ENCODE assay signal across 8 cellular contexts in genomic region chr1:8962812-8963669, GRCh38. TPM values are rescaled to one million over a fixed set of nuclear protein-coding genes. Genes with fewer than 3 reads are reported as not detected.
A peak's percentile ranks its signal among the peaks of the same experiment; 100 is the strongest.
DNase-seq lines count a peak whose midpoint lies in the region; ATAC-seq and TF ChIP-seq lines count a peak whose summit lies in the region.

No MANE protein-coding gene starts in this region.

- peak overlapping the region; percentile 45 for H3K4me3 Mint-ChIP-seq in activated CD8-positive, alpha-beta memory T cell treated with anti-CD3 and anti-CD28 coated beads, Interleukin-2, amount 10 ng/mL, durations not matched to agents 7 days and 5 days
- no peak overlapping the region for H3K4me3 Mint-ChIP-seq in stimulated activated memory B cell treated with anti-CD40 and anti-IgM and Interleukin-4, amounts not matched to agents 10 μg/mL and 1 μg/mL and 100 μg/mL, for 72 hours

- peak overlapping the region; percentile 80 for H3K27ac Mint-ChIP-seq in activated CD8-positive, alpha-beta memory T cell treated with anti-CD3 and anti-CD28 coated beads, Interleukin-2, amount 10 ng/mL, durations not matched to agents 7 days and 5 days
- H3K27ac Mint-ChIP-seq in stimulated activated memory B cell treated with anti-CD40 and anti-IgM and Interleukin-4, amounts not matched to agents 10 μg/mL and 1 μg/mL and 100 μg/mL, for 72 hours: no peak overlapping the region

- in situ Hi-C loops in ACHN (cut with HindIII; ENCODE audit: low pct_ligation_motif_present, low pct_unique_long_range_greater_than_20kb, low sequenced_read_pairs): no loop called here

- peaks cover 79% of the 10 kb centered on the region for H3K4me1 Mint-ChIP-seq in activated CD8-positive, alpha-beta memory T cell treated with anti-CD3 and anti-CD28 coated beads, Interleukin-2, amount 10 ng/mL, durations not matched to agents 7 days and 5 days
- peaks cover 6% of the 10 kb centered on the region for H3K4me1 Mint-ChIP-seq in stimulated activated memory B cell treated with anti-CD40 and anti-IgM and Interleukin-4, amounts not matched to agents 10 μg/mL and 1 μg/mL and 100 μg/mL, for 72 hours

- peak; percentile 75 for ATAC-seq in activated CD8-positive, alpha-beta memory T cell treated with anti-CD3 and anti-CD28 coated beads, Interleukin-2, amount 10 ng/mL, durations not matched to agents 7 days and 5 days
- ATAC-seq in left ventricle myocardium superior: peak; percentile 36
- peak; percentile 67 for ATAC-seq in stimulated activated memory B cell treated with anti-CD40 and anti-IgM and Interleukin-4, amounts not matched to agents 10 μg/mL and 1 μg/mL and 100 μg/mL, for 72 hours
- ATAC-seq in HG02938 (IDR thresholded peaks at IDR 0.05; ENCODE audit: unreplicated experiment): no peak

- H3K36me3 Mint-ChIP-seq in activated CD8-positive, alpha-beta memory T cell treated with anti-CD3 and anti-CD28 coated beads, Interleukin-2, amount 10 ng/mL, durations not matched to agents 7 days and 5 days: peaks cover 66% of the 10 kb centered on the region
- no peaks in the 10 kb centered on the region for H3K36me3 Mint-ChIP-seq in stimulated activated memory B cell treated with anti-CD40 and anti-IgM and Interleukin-4, amounts not matched to agents 10 μg/mL and 1 μg/mL and 100 μg/mL, for 72 hours

- no peaks in the 10 kb centered on the region for H3K27me3 Mint-ChIP-seq in activated CD8-positive, alpha-beta memory T cell treated with anti-CD3 and anti-CD28 coated beads, Interleukin-2, amount 10 ng/mL, durations not matched to agents 7 days and 5 days
- peaks cover 23% of the 10 kb centered on the region for H3K27me3 Mint-ChIP-seq in stimulated activated memory B cell treated with anti-CD40 and anti-IgM and Interleukin-4, amounts not matched to agents 10 μg/mL and 1 μg/mL and 100 μg/mL, for 72 hours

- peak; percentile 55 for DNase-seq in ACHN
- peak; percentile 78 for DNase-seq in GM10248 (ENCODE audit: extremely low spot score)
- peak; percentile 1 for DNase-seq in NCI-H345 treated with DMSO at 0.1 percent for 48 hours (lab: John Stamatoyannopoulos, UW; ENCODE audit: unreplicated experiment)
- DNase-seq in activated CD8-positive, alpha-beta memory T cell treated with anti-CD3 and anti-CD28 coated beads, Interleukin-2, amount 10 ng/mL, durations not matched to agents 7 days and 5 days: peak; percentile 80
- DNase-seq in left ventricle myocardium superior: peak; percentile 39
- DNase-seq in mesenteric fat pad (ENCODE audit: low spot score): no peak

- POLR2A ChIA-PET in GM10248 (lab: Yijun Ruan, JAX): no interaction called here

- CTCF ChIA-PET in GM10248 (lab: Yijun Ruan, JAX): interaction anchor here (0.6 to 5.3 kb wide), 24 partner anchors 8 to 139 kb away, joined by 3 to 35 read pairs (median 5); no protein-coding TSS in a partner anchor
- CTCF ChIA-PET in activated CD8-positive, alpha-beta memory T cell treated with anti-CD3 and anti-CD28 coated beads, Interleukin-2, amount 10 ng/mL, durations not matched to agents 7 days and 5 days (lab: Charles Lee): interaction anchor here (0.7 to 7.6 kb wide), 24 partner anchors 8 to 233 kb away, joined by 3 to 93 read pairs (median 6); partner anchors contain the start of gene ENO1

- intact Hi-C loops in left ventricle myocardium superior (cut with micrococcal nuclease): no loop called here

- peaks cover 7% of the 10 kb centered on the region for H3K9me3 Mint-ChIP-seq in activated CD8-positive, alpha-beta memory T cell treated with anti-CD3 and anti-CD28 coated beads, Interleukin-2, amount 10 ng/mL, durations not matched to agents 7 days and 5 days (ENCODE audit: low read depth)
- peaks cover 5% of the 10 kb centered on the region for H3K9me3 Mint-ChIP-seq in stimulated activated memory B cell treated with anti-CD40 and anti-IgM and Interleukin-4, amounts not matched to agents 10 μg/mL and 1 μg/mL and 100 μg/mL, for 72 hours

- TF ChIP-seq CTCF in GM10248 (IDR thresholded peaks at IDR 0.05; ENCODE audit: control extremely low read depth, extremely low read depth, low read depth, missing control alignments): peak; percentile 45

RNA-seq across cellular contexts. Expression of gene CA6, which starts 17.4 kb away (rescaled TPM):
- 10 to 100 TPM in 1 of 2 experiments, 1 to 10 TPM in 1; 4.8 to 10.1 TPM for total RNA-seq in activated CD8-positive, alpha-beta memory T cell treated with anti-CD3 and anti-CD28 coated beads, Interleukin-2, amount 10 ng/mL, durations not matched to agents 7 days and 5 days
- total RNA-seq in left ventricle myocardium superior (not detected), mesenteric fat pad (not detected)
